15 cellular contexts compared by ENCODE assay signal in genomic region chr1:245678866-245679411, GRCh38.
DNase-seq lines count a peak whose midpoint lies in the region; ATAC-seq and TF ChIP-seq lines count a peak whose summit lies in the region.
"Had no signal": no experiment of that assay in that cellular context is flagged by ENCODE, and none has a peak within 500 bp of the region (broad histone marks: within the 10 kb centered on the region; RNA-seq: fewer than 3 reads in every experiment).

No MANE protein-coding gene starts in this region.

- DNase-seq in NCI-H510A treated with DMSO at 0.1 percent for 48 hours (lab: John Stamatoyannopoulos, UW) (peak; percentile 21), NCI-H510A (lab: John Stamatoyannopoulos, UW) (no peak), H9 (peak; percentile 9), NCI-H774 (lab: John Stamatoyannopoulos, UW) (peak; percentile 50), mesenteric fat pad (ENCODE audit: low spot score) (peak; percentile 49)
- no peak for DNase-seq in activated T-cell treated with anti-CD3 and anti-CD28 coated beads, Interleukin-2, amount 50 U/mL, for 48 hours
- DNase-seq: GM23248, HFFc6, Kasumi-1, NCI-H1930, NCI-H2227 treated with DMSO at 0.1 percent for 48 hours had no signal

- no peaks in the 10 kb centered on the region for H3K27me3 ChIP-seq in H9 (ENCODE audit: insufficient read depth, low read length)

- WGBS in H9 (ENCODE audit: extremely low coverage, insufficient read length, low lambda C conversion rate), result no CpG with 5 or more reads among the region's 5 CpGs

- no peak overlapping the region for H2BK5ac ChIP-seq in H9 (ENCODE audit: insufficient read length, low read length)

- H3K79me2 ChIP-seq in H9 (ENCODE audit: insufficient read depth, low read length), result no peaks in the 10 kb centered on the region

- no peak overlapping the region for H2BK15ac ChIP-seq in H9 (ENCODE audit: low read depth, low read length)

- no peak overlapping the region for H3T11ph ChIP-seq in H9 (ENCODE audit: low read length)

- H3K9me3 Mint-ChIP-seq in H9, result no peaks in the 10 kb centered on the region
- H3K9me3 Mint-ChIP-seq: HFFc6 had no signal

- no peak overlapping the region for H2BK20ac ChIP-seq in H9 (ENCODE audit: low read depth, low read length, poor library complexity, severe bottlenecking)

- H3K27me3 Mint-ChIP-seq in H9 (ENCODE audit: low read depth), result peaks cover under 1% of the 10 kb centered on the region; the same call in 1 of the 2 replicates

- H4K91ac ChIP-seq in H9 (ENCODE audit: insufficient read length, low read depth, low read length), result no peak overlapping the region

- H3K4me1 ChIP-seq in H9 (ENCODE audit: insufficient read depth, low read length), result no peaks in the 10 kb centered on the region
- H3K4me1 ChIP-seq: A549 had no signal

- H2BK120ac ChIP-seq in H9 (ENCODE audit: low read depth, low read length, poor library complexity, severe bottlenecking), result no peak overlapping the region

- no peaks in the 10 kb centered on the region for H3K9me3 ChIP-seq in H9 (ENCODE audit: control insufficient read depth, low read depth, low read length)
- H3K9me3 ChIP-seq: A549 had no signal

- no peak overlapping the region for H3K4me2 ChIP-seq in H9 (ENCODE audit: insufficient read depth, insufficient read length, low read length)
- H3K4me2 ChIP-seq: A549 had no signal

- no peak overlapping the region for H4K5ac ChIP-seq in H9 (ENCODE audit: insufficient read length, low read depth, low read length)

- no peak overlapping the region for H2AFZ ChIP-seq in H9 (ENCODE audit: low read length)
- H2AFZ ChIP-seq: GM23248 had no signal

- no peak overlapping the region for H2AK5ac ChIP-seq in H9 (ENCODE audit: insufficient read length, low read length)

- no peaks in the 10 kb centered on the region for H4K20me1 ChIP-seq in H9 (ENCODE audit: control insufficient read depth, insufficient read depth, insufficient read length)

- ATAC-seq in GM18909 (IDR thresholded peaks at IDR 0.05; ENCODE audit: poor library complexity, unreplicated experiment) (no peak), GM21360 (IDR thresholded peaks at IDR 0.05; ENCODE audit: unreplicated experiment) (no peak)
- ATAC-seq: A549 had no signal

- H3K27ac ChIP-seq in H9 (ENCODE audit: insufficient read length, low read depth, low read length), result no peak overlapping the region
- H3K27ac ChIP-seq: A549, C4-2B, GM23248 had no signal

- no peak overlapping the region for H4K8ac ChIP-seq in H9 (replicated peaks; ENCODE audit: insufficient read length, low read depth, low read length)

- H3K4me1 Mint-ChIP-seq in H9, result 0 out of 4 replicates have a peak, but pooled peaks cover 0 to 4% of the 10 kb centered on the region in 2 experiments

- H3K9ac ChIP-seq in H9 (ENCODE audit: extremely low read depth, insufficient read length, low read length), result no peak overlapping the region
- H3K9ac ChIP-seq: GM23248 had no signal

- no peaks in the 10 kb centered on the region for H3K23me2 ChIP-seq in H9 (ENCODE audit: insufficient read length, low read depth, low read length, poor library complexity, severe bottlenecking)

- no peaks in the 10 kb centered on the region for H3K79me1 ChIP-seq in H9 (ENCODE audit: insufficient read depth, low read depth, low read length, poor library complexity, severe bottlenecking)

- H3K14ac ChIP-seq in H9 (ENCODE audit: insufficient read depth, low read length), result no peak overlapping the region

- H3K27ac Mint-ChIP-seq in H9, result peak overlapping the region in 1 of 3 experiments; percentile 13; a peak in 1 of 7 replicates
- H3K27ac Mint-ChIP-seq: HFFc6 had no signal

- H3K23ac ChIP-seq in H9 (ENCODE audit: insufficient read length, low read depth, low read length), result no peak overlapping the region

- H3K36me3 Mint-ChIP-seq in H9 (ENCODE audit: insufficient read depth in 1 of 3, low read depth in 3 of 3), result no peaks in the 10 kb centered on the region

- no peak overlapping the region for H2BK12ac ChIP-seq in H9 (ENCODE audit: insufficient read length, low read depth, low read length)

- no peak overlapping the region for H3K4me3 Mint-ChIP-seq in H9
- H3K4me3 Mint-ChIP-seq: HFFc6 had no signal

- H3K4ac ChIP-seq in H9 (ENCODE audit: low read depth, low read length), result no peak overlapping the region

- no peak overlapping the region for H3K56ac ChIP-seq in H9 (ENCODE audit: insufficient read length, low read depth, low read length)

- H3K18ac ChIP-seq in H9 (ENCODE audit: insufficient read length, low read depth, low read length), result no peak overlapping the region

- TF ChIP-seq CTCF in H9 (conservative IDR thresholded peaks at IDR 0.05), result no peak

Comparison
In these comparisons a context has a peak if more than half of its experiments do, and no peak if none do; other contexts are left out.
1. DNase-seq: peak in NCI-H510A treated with DMSO at 0.1 percent for 48 hours (single experiment), H9 (single experiment), NCI-H774 (single experiment) and mesenteric fat pad (single experiment); none in NCI-H510A (single experiment) and activated T-cell treated with anti-CD3 and anti-CD28 coated beads, Interleukin-2, amount 50 U/mL, for 48 hours (0 of 2).